ENCODE assay signal across 1 cellular context in the genomic region with DNA sequence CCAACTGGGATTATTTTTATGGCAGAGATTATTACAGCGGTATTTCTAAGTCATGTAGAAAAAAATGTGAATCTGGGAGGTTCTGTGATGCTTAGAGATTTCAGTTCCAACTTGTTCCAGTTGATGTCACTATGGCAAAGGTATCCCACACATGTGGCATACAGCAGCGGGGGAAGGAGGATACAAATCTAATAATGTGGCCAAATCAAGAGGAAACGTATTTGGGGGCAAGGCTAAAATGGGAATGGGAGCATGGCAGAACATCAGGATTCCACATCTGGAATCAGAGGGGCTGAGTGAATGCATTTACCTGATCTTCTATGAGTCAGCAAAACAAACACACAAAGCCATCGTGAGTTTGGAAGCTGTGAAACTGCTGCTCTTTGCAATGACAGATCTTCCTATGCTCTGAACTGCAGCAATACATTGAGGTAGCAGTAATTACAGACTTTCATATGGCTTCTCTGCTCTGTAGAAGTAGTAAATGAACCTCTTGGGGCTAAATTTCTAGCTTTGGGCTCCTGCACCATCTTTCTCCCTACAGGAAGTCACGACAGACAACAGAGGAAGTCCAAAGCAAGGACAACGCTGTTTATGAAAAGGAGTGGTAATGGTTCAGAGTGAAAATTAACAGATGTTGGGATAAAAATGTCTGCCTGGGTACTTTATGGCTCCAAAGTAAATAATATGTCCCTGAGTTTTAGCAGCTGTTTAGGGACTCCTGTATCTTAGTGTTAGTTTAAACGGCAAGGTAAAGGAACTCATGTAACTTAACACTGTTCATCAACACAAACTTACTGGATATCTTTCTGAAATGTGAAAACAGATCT.
TF ChIP-seq lines count a peak whose summit lies in the region.

No MANE protein-coding gene starts in this region.

TF ChIP-seq in H1, 55 proteins besides CTCF, POLR2A, EP300 and RAD21 (continued from another document):
- TF ChIP-seq BACH1 (IDR thresholded peaks at IDR 0.05; ENCODE audit: low read length): peak; percentile 49; the same call in 1 of the 2 replicates
- TF ChIP-seq MAFK (IDR thresholded peaks at IDR 0.05; ENCODE audit: low read depth, low read length): peak; percentile 28; the same call in 1 of the 2 replicates
- TF ChIP-seq PHF8 (conservative IDR thresholded peaks at IDR 0.05; ENCODE audit: low read depth, low read length): no peak
- no peak for TF ChIP-seq SP4 (IDR thresholded peaks at IDR 0.05; ENCODE audit: low read length)
- no peak for TF ChIP-seq CBX5 (IDR thresholded peaks at IDR 0.05; ENCODE audit: low read depth, low read length)
- TF ChIP-seq, protein P1, sequence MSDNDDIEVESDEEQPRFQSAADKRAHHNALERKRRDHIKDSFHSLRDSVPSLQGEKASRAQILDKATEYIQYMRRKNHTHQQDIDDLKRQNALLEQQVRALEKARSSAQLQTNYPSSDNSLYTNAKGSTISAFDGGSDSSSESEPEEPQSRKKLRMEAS (IDR thresholded peaks at IDR 0.05): peak; percentile 55
- TF ChIP-seq GTF2F1 (IDR thresholded peaks at IDR 0.05; ENCODE audit: borderline replicate concordance, low read depth, low read length): no peak
- no peak for TF ChIP-seq SP1 (IDR thresholded peaks at IDR 0.05; ENCODE audit: low read depth, low read length)
- TF ChIP-seq YY1 (IDR thresholded peaks at IDR 0.05; ENCODE audit: low read depth, low read length): no peak
- no peak for TF ChIP-seq CEBPB (IDR thresholded peaks at IDR 0.05; ENCODE audit: low read depth, low read length)
- TF ChIP-seq CHD2 (IDR thresholded peaks at IDR 0.05; ENCODE audit: low read length): no peak
- no peak for TF ChIP-seq TBP (IDR thresholded peaks at IDR 0.05; ENCODE audit: low read depth, low read length)
- TF ChIP-seq GABPA (IDR thresholded peaks at IDR 0.05; ENCODE audit: borderline replicate concordance, insufficient read depth, low read length): no peak
